In genomic region chr10:14625210-14625621, GRCh38 we compare ENCODE assay signal across 1 cellular context.
TF ChIP-seq lines count a peak whose summit lies in the region.

No MANE protein-coding gene starts in this region.

TF ChIP-seq in GM23338, 12 proteins besides CTCF, POLR2A, EP300 and RAD21 (continued from another document):
- TF ChIP-seq ETS1 (IDR thresholded peaks at IDR 0.05) (no peak), ZNF114 (CRISPR knock-in tag; IDR thresholded peaks at IDR 0.05) (no peak), ZNF331 (CRISPR knock-in tag; IDR thresholded peaks at IDR 0.05; ENCODE audit: low read depth) (no peak), EZH2 (IDR thresholded peaks at IDR 0.05; ENCODE audit: low read depth, unreplicated experiment) (no peak), JUNB (IDR thresholded peaks at IDR 0.05; ENCODE audit: unreplicated experiment) (no peak), CREB1 (CRISPR knock-in tag; IDR thresholded peaks at IDR 0.05; ENCODE audit: low read depth) (no peak)
